Comparison of ENCODE assay signal across 12 cellular contexts in the genomic region with DNA sequence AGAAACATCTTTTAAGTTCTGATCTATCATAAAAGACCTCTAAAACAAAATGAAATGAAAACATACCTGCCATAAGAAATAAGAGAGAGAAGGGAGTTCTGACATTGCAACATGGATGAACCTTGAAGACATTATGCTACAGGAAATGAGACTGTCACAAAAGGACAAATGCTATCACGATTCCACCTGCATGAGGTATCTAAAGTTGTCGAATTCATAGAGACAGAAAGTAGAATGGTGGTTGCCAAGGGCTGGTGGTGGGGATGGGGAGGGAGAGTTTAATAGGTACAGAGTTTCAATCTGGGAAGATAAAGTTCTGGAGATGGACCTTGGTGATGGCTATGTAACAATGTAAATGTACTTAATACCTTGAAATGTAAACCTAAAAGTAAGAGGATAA. TPM values are rescaled to one million over a fixed set of nuclear protein-coding genes. Genes with fewer than 3 reads are reported as not detected.
DNase-seq lines count a peak whose midpoint lies in the region; ATAC-seq, FAIRE-seq and TF ChIP-seq lines count a peak whose summit lies in the region.
"Had no signal": no experiment of that assay in that cellular context is flagged by ENCODE, and none has a peak within 500 bp of the region (broad histone marks: within the 10 kb centered on the region; RNA-seq: fewer than 3 reads in every experiment).

No MANE protein-coding gene starts in this region.

- H3K27me3 ChIP-seq in HUES64 (ENCODE audit: insufficient read depth, low read length) (no peaks in the 10 kb centered on the region), bronchial epithelial cell (ENCODE audit: control insufficient read depth, insufficient read depth, low read length) (no peaks in the 10 kb centered on the region)
- H3K27me3 ChIP-seq: ascending aorta had no signal

- H3K4me2 ChIP-seq in A549 = peak overlapping the region; percentile 92

- H3K9me3 ChIP-seq in A549 = no peaks in the 10 kb centered on the region
- 0 out of 2 replicates have a peak, but pooled peaks cover 4% of the 10 kb centered on the region for H3K9me3 ChIP-seq in HUES64 (ENCODE audit: insufficient read depth, low read depth, low read length)
- no peaks in the 10 kb centered on the region for H3K9me3 ChIP-seq in mesodermal cell (ENCODE audit: control insufficient read depth, low read length)
- H3K9me3 ChIP-seq: ascending aorta had no signal

- H3K4me3 ChIP-seq in A549 (peak overlapping the region; percentile 90), HUES64 (ENCODE audit: low read length) (peak overlapping the region; percentile 93), bronchial epithelial cell (ENCODE audit: low read depth, low read length) (peak overlapping the region; percentile 77), mesodermal cell (ENCODE audit: extremely low read depth, insufficient read depth, low read length, poor library complexity, severe bottlenecking) (peak overlapping the region; percentile 78)

- ATAC-seq in A549 (no peak), GM21723 (IDR thresholded peaks at IDR 0.05; ENCODE audit: unreplicated experiment) (no peak), HG03097 (IDR thresholded peaks at IDR 0.05; ENCODE audit: low FRiP score, unreplicated experiment) (no peak)

- 6% methylated on average over 2 of the region's 2 CpGs for WGBS in A549 (ENCODE audit: missing lambda C conversion rate)
- 68% methylated on average over 2 of the region's 2 CpGs for WGBS in HUES64
- WGBS in mesodermal cell (ENCODE audit: insufficient coverage in 2 of 2), 2 experiments = 60 to 75% methylated on average over 2 of the region's 2 CpGs

- CTCF ChIA-PET in A549 (lab: Yijun Ruan, JAX) (no interaction called here), HEK293T (lab: Yijun Ruan, JAX) (no interaction called here)

- H3K4me1 ChIP-seq in A549 (peaks cover 52% of the 10 kb centered on the region), HUES64 (ENCODE audit: insufficient read depth, low read length) (peaks cover 57% of the 10 kb centered on the region), mesodermal cell (ENCODE audit: control insufficient read depth, insufficient read depth, low read length, poor library complexity, severe bottlenecking) (peaks cover 23% of the 10 kb centered on the region)

- no peak for TF ChIP-seq POLR2A in A549 (IDR thresholded peaks at IDR 0.05; ENCODE audit: low read length)

- H3K9ac ChIP-seq in HUES64 (ENCODE audit: low read depth, low read length) = no peak overlapping the region

- no peak for TF ChIP-seq RAD21 in A549 (conservative IDR thresholded peaks at IDR 0.05 in 1 of 2, IDR thresholded peaks at IDR 0.05 in 1 of 2)

- FAIRE-seq in A549 (lab: Jason Lieb, UNC) (no peak), bronchial epithelial cell (lab: Jason Lieb, UNC) (no peak)

- no peak for DNase-seq in A549 (ENCODE audit: low read depth in 1 of 2, low spot score in 1 of 2)
- no peak for DNase-seq in bronchial epithelial cell (ENCODE audit: low read depth)
- no peak for DNase-seq in NCI-H1092 treated with DMSO at 0.1 percent for 48 hours (lab: John Stamatoyannopoulos, UW)
- no peak for DNase-seq in HEK293T (ENCODE audit: extremely low spot score)
- DNase-seq: DMS79 treated with DMSO at 0.1 percent for 48 hours, KBM-7, SHP77 treated with DMSO at 0.1 percent for 48 hours had no signal

- TF ChIP-seq CTCF in A549 (IDR thresholded peaks at IDR 0.05) = no peak
- TF ChIP-seq CTCF in bronchial epithelial cell (IDR thresholded peaks at IDR 0.05; ENCODE audit: insufficient read depth, low read length, severe bottlenecking) = no peak

- POLR2A ChIA-PET in A549 (lab: Yijun Ruan, JAX) (interaction anchor here (2.2 kb wide), 1 partner anchor 54 kb away, joined by 17 read pairs; no protein-coding TSS in a partner anchor), HEK293T (lab: Yijun Ruan, JAX) (interaction anchor here (1.7 kb wide), 1 partner anchor 53 kb away, joined by 6 read pairs; no protein-coding TSS in a partner anchor)

- peaks cover 66% of the 10 kb centered on the region for H3K36me3 ChIP-seq in HUES64 (ENCODE audit: insufficient read depth, low read length)
- peaks cover 11% of the 10 kb centered on the region for H3K36me3 ChIP-seq in bronchial epithelial cell (ENCODE audit: control insufficient read depth, insufficient read depth, low read length)
- peaks cover 52% of the 10 kb centered on the region for H3K36me3 ChIP-seq in mesodermal cell (ENCODE audit: control insufficient read depth, insufficient read depth, low read length)
- H3K36me3 ChIP-seq: ascending aorta had no signal

- H3K27ac ChIP-seq in A549 = peak overlapping the region; percentile 11 to 73; a peak in 4 of 6 replicates
- H3K27ac ChIP-seq in HUES64 (ENCODE audit: low read depth, low read length) = no peak overlapping the region
- no peak overlapping the region for H3K27ac ChIP-seq in mesodermal cell (ENCODE audit: low read depth, low read length, severe bottlenecking)
- H3K27ac ChIP-seq: ascending aorta had no signal

- no peak for TF ChIP-seq EP300 in A549 (IDR thresholded peaks at IDR 0.05)

TF ChIP-seq in A549, 52 proteins besides CTCF, POLR2A, EP300 and RAD21:
- no peak for TF ChIP-seq FOXS1 (CRISPR knock-in tag; IDR thresholded peaks at IDR 0.05)
- TF ChIP-seq HOXA7 (CRISPR knock-in tag; IDR thresholded peaks at IDR 0.05) = 0 out of 2 replicates have a peak, but pooled peaks have one; percentile 10
- TF ChIP-seq SREBF2 (IDR thresholded peaks at IDR 0.05) = no peak

TF ChIP-seq in HEK293T, 16 proteins besides CTCF, POLR2A, EP300 and RAD21:
- TF ChIP-seq HDGF (IDR thresholded peaks at IDR 0.05; ENCODE audit: borderline replicate concordance) (no peak), NFRKB (IDR thresholded peaks at IDR 0.05) (no peak), FOXA1 (IDR thresholded peaks at IDR 0.05) (no peak), TARDBP (IDR thresholded peaks at IDR 0.05) (no peak), SP1 (IDR thresholded peaks at IDR 0.05) (no peak), ELF4 (IDR thresholded peaks at IDR 0.05) (no peak), FOXM1 (IDR thresholded peaks at IDR 0.05; ENCODE audit: borderline replicate concordance) (no peak), LEF1 (IDR thresholded peaks at IDR 0.05; ENCODE audit: borderline replicate concordance) (no peak), ZNF384 (IDR thresholded peaks at IDR 0.05) (no peak), FOXK2 (IDR thresholded peaks at IDR 0.05) (no peak)

RNA-seq across cellular contexts. Expression of gene EZR, which starts 3.3 kb away (rescaled TPM):
- polyA plus RNA-seq in A549 (2011; rRNA removed) (207 and 254 TPM in 2 replicates), A549 (2017; fragmentation: RNase III; extraction: RNeasy Plus Mini Kit Qiagen cat#74134 plus additional on column Dnase treatment) (219 to 259 TPM (median 219 TPM) in 3 replicates)
- polyA plus RNA-seq in A549 (2012; cell fraction: cytosol; rRNA removed) = 181 and 208 TPM in 2 replicates
- polyA plus RNA-seq in A549 (2012; cell fraction: nucleus; rRNA removed) = 283 and 311 TPM in 2 replicates
- polyA minus RNA-seq in A549 (2011; rRNA and poly(A)+ RNA removed) = 183 and 197 TPM in 2 replicates
- polyA plus RNA-seq in HUES64 (2013, experiment 1 of 2) = 158 TPM
- polyA plus RNA-seq in HUES64 (2013, experiment 2 of 2) = 143 TPM
- total RNA-seq in bronchial epithelial cell = 314 and 407 TPM in 2 replicates
- polyA plus RNA-seq in mesodermal cell (2013, experiment 1 of 2) = 95.8 TPM
- 98.4 TPM for polyA plus RNA-seq in mesodermal cell (2013, experiment 2 of 2)

Comparison
In these comparisons a context has a peak if more than half of its experiments do, and no peak if none do; other contexts are left out.
1. H3K27ac ChIP-seq: peak in A549 (2 of 2); none in HUES64 (single experiment) and mesodermal cell (single experiment).
2. Peak in every context shown above with its lines, with median percentiles within 50 percentile points of each other: H3K4me3 ChIP-seq.